ENCODE assay signal across 19 cellular contexts in the genomic region with DNA sequence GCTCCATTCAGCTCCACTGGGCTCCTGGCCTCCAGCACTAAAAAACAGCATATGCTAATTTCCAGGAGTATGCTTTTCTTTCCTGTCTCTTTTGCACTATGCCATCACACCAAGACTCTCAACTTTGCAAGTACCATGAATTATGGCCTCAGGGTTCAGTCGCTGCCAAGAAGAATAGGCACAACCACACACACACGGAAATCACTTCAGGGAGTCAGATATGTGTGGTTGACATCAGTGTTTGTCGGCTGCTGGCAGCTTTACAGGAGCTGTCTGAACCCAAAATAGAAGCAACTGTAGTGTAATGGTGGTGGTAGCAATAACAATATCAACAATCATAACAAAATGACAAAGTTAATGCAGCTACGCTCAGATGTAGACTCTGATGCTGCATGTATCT.
DNase-seq lines count a peak whose midpoint lies in the region; ATAC-seq and TF ChIP-seq lines count a peak whose summit lies in the region.
"Had no signal": no experiment of that assay in that cellular context is flagged by ENCODE, and none has a peak within 500 bp of the region (broad histone marks: within the 10 kb centered on the region; RNA-seq: fewer than 3 reads in every experiment).

No MANE protein-coding gene starts in this region.

- DNase-seq in Right ventricle myocardium inferior (ENCODE audit: missing footprints) (peak; percentile 66), right atrium auricular region (ENCODE audit: low spot score) (no peak), NCI-H446 treated with DMSO at 0.1 percent for 48 hours (lab: John Stamatoyannopoulos, UW) (peak; percentile 44), foreskin melanocyte (peak; percentile 38), WTC11 (ENCODE audit: low spot score) (no peak), tibial nerve (ENCODE audit: low spot score in 2 of 2) (no peak), aorta (no peak)
- no peak for DNase-seq in activated CD8-positive, alpha-beta memory T cell treated with anti-CD3 and anti-CD28 coated beads, Interleukin-2, amount 50 U/mL, for 4 hours
- DNase-seq: BE2C; body of pancreas; naive thymus-derived CD8-positive, alpha-beta T cell; NCI-H1105; NCI-H748 treated with DMSO at 0.1 percent for 48 hours; retina; stimulated activated CD4-positive, alpha-beta T cell treated with anti-CD3 and anti-CD28 coated beads, Interleukin-4, amount 100 ng/mL, for 24 hours; stimulated activated naive CD4-positive, alpha-beta T cell treated with Interleukin-2 at 50 U/mL for 16 hours had no signal

- no peak overlapping the region for H3K4me3 Mint-ChIP-seq in WTC11
- H3K4me3 Mint-ChIP-seq: activated T-helper 1 cell treated with anti-CD3 and anti-CD28 coated beads, Interleukin-12 subunit alpha, Interleukin-12 subunit beta, Interleukin-2, Interleukin-4 antibody, amounts not matched to agents 30 ng/mL and 10 ng/mL and 1 ng/mL, durations not matched to agents 14 hours and 24 hours and 36 hours; naive thymus-derived CD8-positive, alpha-beta T cell had no signal

- H3K27ac ChIP-seq in right atrium auricular region (no peak overlapping the region), tibial nerve (no peak overlapping the region), aorta (ENCODE audit: low read depth in 1 of 2, low read length in 2 of 2) (no peak overlapping the region)
- H3K27ac ChIP-seq: body of pancreas had no signal

- no peak for TF ChIP-seq EP300 in tibial nerve (IDR thresholded peaks at IDR 0.05)

- CTCF ChIA-PET in WTC11 (lab: Charles Lee), result no interaction called here

- H3K36me3 Mint-ChIP-seq in WTC11, result no peaks in the 10 kb centered on the region
- H3K36me3 Mint-ChIP-seq: activated naive CD4-positive, alpha-beta T cell treated with anti-CD3 and anti-CD28 coated beads, Interleukin-2, amount 50 U/mL, for 72 hours; naive thymus-derived CD8-positive, alpha-beta T cell had no signal

- WGBS in tibial nerve, 2 donors, result 70 to 78% methylated on average over 4 of the region's 4 CpGs
- 31 to 40% methylated on average over 4 of the region's 4 CpGs for WGBS in aorta, 2 donors

- H3K27me3 ChIP-seq in right atrium auricular region (no peaks in the 10 kb centered on the region), tibial nerve (no peaks in the 10 kb centered on the region), aorta (ENCODE audit: control insufficient read depth in 1 of 2, insufficient read depth in 2 of 2, low read length in 1 of 2) (no peaks in the 10 kb centered on the region)
- H3K27me3 ChIP-seq: BE2C, body of pancreas had no signal

- peaks cover 10% of the 10 kb centered on the region; the same call in 1 of the 2 replicates for H3K9me3 Mint-ChIP-seq in WTC11
- H3K9me3 Mint-ChIP-seq: activated naive CD4-positive, alpha-beta T cell treated with anti-CD3 and anti-CD28 coated beads, Interleukin-2, amount 50 U/mL, for 72 hours; activated T-helper 1 cell treated with anti-CD3 and anti-CD28 coated beads, Interleukin-12 subunit alpha, Interleukin-12 subunit beta, Interleukin-2, Interleukin-4 antibody, amounts not matched to agents 30 ng/mL and 10 ng/mL and 1 ng/mL, durations not matched to agents 14 hours and 24 hours and 36 hours; naive thymus-derived CD8-positive, alpha-beta T cell had no signal

- POLR2A ChIA-PET in WTC11 (lab: Charles Lee), result no interaction called here

- no peak for TF ChIP-seq CTCF in right atrium auricular region (IDR thresholded peaks at IDR 0.05)
- no peak for TF ChIP-seq CTCF in WTC11 (IDR thresholded peaks at IDR 0.05)
- no peak for TF ChIP-seq CTCF in tibial nerve (IDR thresholded peaks at IDR 0.05)

- no peak overlapping the region for H3K4me3 ChIP-seq in right atrium auricular region
- no peak overlapping the region for H3K4me3 ChIP-seq in tibial nerve
- no peak overlapping the region for H3K4me3 ChIP-seq in aorta (ENCODE audit: low read length in 2 of 2)
- H3K4me3 ChIP-seq: body of pancreas had no signal

- ATAC-seq in Right ventricle myocardium inferior (peak; percentile 77), WTC11 (no peak), aorta (ENCODE audit: low FRiP score) (no peak)
- ATAC-seq: activated naive CD4-positive, alpha-beta T cell treated with anti-CD3 and anti-CD28 coated beads, Interleukin-2, amount 50 U/mL, for 72 hours; body of pancreas; HepG2; naive thymus-derived CD8-positive, alpha-beta T cell had no signal

- H3K27ac Mint-ChIP-seq in WTC11, result no peak overlapping the region
- H3K27ac Mint-ChIP-seq: activated naive CD4-positive, alpha-beta T cell treated with anti-CD3 and anti-CD28 coated beads, Interleukin-2, amount 50 U/mL, for 72 hours; activated T-helper 1 cell treated with anti-CD3 and anti-CD28 coated beads, Interleukin-12 subunit alpha, Interleukin-12 subunit beta, Interleukin-2, Interleukin-4 antibody, amounts not matched to agents 30 ng/mL and 10 ng/mL and 1 ng/mL, durations not matched to agents 14 hours and 24 hours and 36 hours; naive thymus-derived CD8-positive, alpha-beta T cell had no signal

- intact Hi-C loops in Right ventricle myocardium inferior (cut with DNase I) (loop anchor here (10.0 kb wide), 1 partner anchor 156 kb away; no protein-coding TSS in a partner anchor), aorta (cut with DNase I) (no loop called here)

- no peaks in the 10 kb centered on the region for H3K9me3 ChIP-seq in right atrium auricular region
- H3K9me3 ChIP-seq in tibial nerve, result no peaks in the 10 kb centered on the region
- peaks cover 2% of the 10 kb centered on the region for H3K9me3 ChIP-seq in aorta (ENCODE audit: control insufficient read depth, low read length)
- H3K9me3 ChIP-seq: BE2C, body of pancreas had no signal

- H3K36me3 ChIP-seq in right atrium auricular region, result no peaks in the 10 kb centered on the region
- H3K36me3 ChIP-seq in tibial nerve, result no peaks in the 10 kb centered on the region
- no peaks in the 10 kb centered on the region for H3K36me3 ChIP-seq in aorta (ENCODE audit: control insufficient read depth in 1 of 2, insufficient read depth in 2 of 2, low read length in 1 of 2)
- H3K36me3 ChIP-seq: BE2C had no signal

- no peaks in the 10 kb centered on the region for H3K27me3 Mint-ChIP-seq in WTC11 (ENCODE audit: low read depth)

- H3K4me1 Mint-ChIP-seq in WTC11, result peaks cover 14% of the 10 kb centered on the region
- H3K4me1 Mint-ChIP-seq: naive thymus-derived CD8-positive, alpha-beta T cell had no signal

- H3K4me1 ChIP-seq in right atrium auricular region (peaks cover 0 to 4% of the 10 kb centered on the region in 2 donors), tibial nerve (no peaks in the 10 kb centered on the region), aorta (ENCODE audit: control insufficient read depth in 1 of 2, insufficient read depth in 2 of 2, low read length in 2 of 2) (no peaks in the 10 kb centered on the region)
- H3K4me1 ChIP-seq: BE2C, body of pancreas had no signal

- TF ChIP-seq POLR2A in tibial nerve (IDR thresholded peaks at IDR 0.05), result no peak

TF ChIP-seq in WTC11, 78 proteins besides CTCF, POLR2A, EP300 and RAD21:
- TF ChIP-seq ZBTB21 (CRISPR knock-in tag; IDR thresholded peaks at IDR 0.05; ENCODE audit: borderline replicate concordance), result no peak
- TF ChIP-seq, protein P1, sequence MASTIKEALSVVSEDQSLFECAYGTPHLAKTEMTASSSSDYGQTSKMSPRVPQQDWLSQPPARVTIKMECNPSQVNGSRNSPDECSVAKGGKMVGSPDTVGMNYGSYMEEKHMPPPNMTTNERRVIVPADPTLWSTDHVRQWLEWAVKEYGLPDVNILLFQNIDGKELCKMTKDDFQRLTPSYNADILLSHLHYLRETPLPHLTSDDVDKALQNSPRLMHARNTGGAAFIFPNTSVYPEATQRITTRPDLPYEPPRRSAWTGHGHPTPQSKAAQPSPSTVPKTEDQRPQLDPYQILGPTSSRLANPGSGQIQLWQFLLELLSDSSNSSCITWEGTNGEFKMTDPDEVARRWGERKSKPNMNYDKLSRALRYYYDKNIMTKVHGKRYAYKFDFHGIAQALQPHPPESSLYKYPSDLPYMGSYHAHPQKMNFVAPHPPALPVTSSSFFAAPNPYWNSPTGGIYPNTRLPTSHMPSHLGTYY (CRISPR knock-in tag; IDR thresholded peaks at IDR 0.05), result no peak
- no peak for TF ChIP-seq IRF2 (CRISPR knock-in tag; IDR thresholded peaks at IDR 0.05; ENCODE audit: borderline replicate concordance, low read depth)

Comparison
In these comparisons a context has a peak if more than half of its experiments do, and no peak if none do; other contexts are left out.
1. DNase-seq: peak in Right ventricle myocardium inferior (single experiment), NCI-H446 treated with DMSO at 0.1 percent for 48 hours (single experiment) and foreskin melanocyte (single experiment); none in right atrium auricular region (single experiment), WTC11 (single experiment), tibial nerve (0 of 2), activated CD8-positive, alpha-beta memory T cell treated with anti-CD3 and anti-CD28 coated beads, Interleukin-2, amount 50 U/mL, for 4 hours (single experiment) and aorta (0 of 2).